ENCODE assay signal across 8 cellular contexts in genomic region chr14:92586001-92586947, GRCh38.
DNase-seq lines count a peak whose midpoint lies in the region; ATAC-seq and TF ChIP-seq lines count a peak whose summit lies in the region.

No MANE protein-coding gene starts in this region.

- no peak overlapping the region for H3K4me3 ChIP-seq in PC-3 (ENCODE audit: low read length)

- peaks cover 23% of the 10 kb centered on the region for H3K4me1 ChIP-seq in PC-3 (ENCODE audit: insufficient read depth, low read length)

- no peak overlapping the region for H2AFZ ChIP-seq in PC-3 (ENCODE audit: low read length)

- H3K36me3 Mint-ChIP-seq in chondrocyte (ENCODE audit: low read depth): peaks cover 19% of the 10 kb centered on the region
- H3K36me3 Mint-ChIP-seq in natural killer cell treated with Interleukin-12 subunit alpha and Interleukin-12 subunit beta and Interleukin-15 and Interleukin-18, amount 100 ng/mL, for 72 hours: peaks cover 46% of the 10 kb centered on the region

- H3K27ac ChIP-seq in PC-3 (ENCODE audit: low read length): peak overlapping the region; percentile 64

- peak overlapping the region; percentile 17 for H3K4me2 ChIP-seq in PC-3 (ENCODE audit: low read length)

- H3K27me3 ChIP-seq in PC-3 (ENCODE audit: low read length): no peaks in the 10 kb centered on the region

- intact Hi-C loops in PC-3 (cut with micrococcal nuclease): loop anchor here (1.0 kb wide), 1 partner anchor 21 kb away; no protein-coding TSS in a partner anchor

- H3K36me3 ChIP-seq in PC-3 (ENCODE audit: low read depth, low read length): no peaks in the 10 kb centered on the region

- POLR2A ChIA-PET in PC-3 (lab: Charles Lee; ENCODE audit: unreplicated experiment): interaction anchor here (0.7 kb wide), 1 partner anchor 133 kb away, joined by 8 read pairs; no protein-coding TSS in a partner anchor

- peaks cover 33% of the 10 kb centered on the region for H3K4me1 Mint-ChIP-seq in chondrocyte (ENCODE audit: low read depth)
- H3K4me1 Mint-ChIP-seq in natural killer cell treated with Interleukin-12 subunit alpha and Interleukin-12 subunit beta and Interleukin-15 and Interleukin-18, amount 100 ng/mL, for 72 hours (ENCODE audit: low read depth in 2 of 2): peaks cover 90% of the 10 kb centered on the region in 2 donors

- peak overlapping the region; percentile 12; the same call in 1 of the 2 replicates for H3K9ac ChIP-seq in PC-3 (ENCODE audit: low read length)

- peak; percentile 79 for ATAC-seq in PC-3
- ATAC-seq in natural killer cell treated with Interleukin-12 subunit alpha and Interleukin-12 subunit beta and Interleukin-15 and Interleukin-18, amount 100 ng/mL, for 72 hours: peak; percentile 65 to 70
- ATAC-seq in GM21786 (IDR thresholded peaks at IDR 0.05; ENCODE audit: unreplicated experiment): no peak

- H3K79me2 ChIP-seq in PC-3 (ENCODE audit: low read length): no peaks in the 10 kb centered on the region

- peak overlapping the region; percentile 85 for H3K27ac Mint-ChIP-seq in chondrocyte (ENCODE audit: unreplicated experiment)
- H3K27ac Mint-ChIP-seq in natural killer cell treated with Interleukin-12 subunit alpha and Interleukin-12 subunit beta and Interleukin-15 and Interleukin-18, amount 100 ng/mL, for 72 hours: peak overlapping the region; percentile 97 to 98

- no peaks in the 10 kb centered on the region for H3K27me3 Mint-ChIP-seq in chondrocyte (ENCODE audit: low read depth)
- H3K27me3 Mint-ChIP-seq in natural killer cell treated with Interleukin-12 subunit alpha and Interleukin-12 subunit beta and Interleukin-15 and Interleukin-18, amount 100 ng/mL, for 72 hours: no peaks in the 10 kb centered on the region

- H3K9me2 ChIP-seq in PC-3 (replicated peaks; ENCODE audit: low read length): no peaks in the 10 kb centered on the region

- CTCF ChIA-PET in PC-3 (lab: Charles Lee): interaction anchor here (0.6 kb wide), 2 partner anchors 100 to 107 kb away, joined by 3 read pairs; no protein-coding TSS in a partner anchor

- DNase-seq in activated naive CD4-positive, alpha-beta T cell treated with Interleukin-2 at 50 U/mL for 16 hours: peak; percentile 19
- no peak for DNase-seq in activated naive CD4-positive, alpha-beta T cell (lab: John Stamatoyannopoulos, UW)
- DNase-seq in PC-3 (peak; percentile 77), chondrocyte (ENCODE audit: low spot score) (no peak), midbrain (lab: John Stamatoyannopoulos, UW) (no peak), 8988T (no peak)
- peak; percentile 78 for DNase-seq in natural killer cell treated with Interleukin-12 subunit alpha and Interleukin-12 subunit beta and Interleukin-15 and Interleukin-18, amount 100 ng/mL, for 72 hours (ENCODE audit: low spot score)

- H4K20me1 ChIP-seq in PC-3 (ENCODE audit: low read length): no peaks in the 10 kb centered on the region

- H3K9me3 Mint-ChIP-seq in chondrocyte (ENCODE audit: low read depth): peaks cover 6% of the 10 kb centered on the region
- H3K9me3 Mint-ChIP-seq in natural killer cell treated with Interleukin-12 subunit alpha and Interleukin-12 subunit beta and Interleukin-15 and Interleukin-18, amount 100 ng/mL, for 72 hours: peaks cover 3% of the 10 kb centered on the region

- BruUV-seq in PC-3 (replicated peaks; lab: Mats Ljungman, UMichigan): no TSS peak

- no peaks in the 10 kb centered on the region for H3K9me3 ChIP-seq in PC-3 (ENCODE audit: low read length)

- H3K4me3 Mint-ChIP-seq in chondrocyte (ENCODE audit: unreplicated experiment): no peak overlapping the region
- peak overlapping the region; percentile 94 for H3K4me3 Mint-ChIP-seq in natural killer cell treated with Interleukin-12 subunit alpha and Interleukin-12 subunit beta and Interleukin-15 and Interleukin-18, amount 100 ng/mL, for 72 hours

- TF ChIP-seq CTCF in PC-3 (conservative IDR thresholded peaks at IDR 0.05; ENCODE audit: low read depth, low read length) (no peak), chondrocyte (IDR thresholded peaks at IDR 0.05) (no peak)

- no peaks in the 10 kb centered on the region for H3F3A ChIP-seq in PC-3 (ENCODE audit: low read length, unreplicated experiment)

Comparison
In these comparisons a context has a peak if more than half of its experiments do, and no peak if none do; other contexts are left out.
1. DNase-seq: peak in activated naive CD4-positive, alpha-beta T cell treated with Interleukin-2 at 50 U/mL for 16 hours (single experiment), PC-3 (single experiment) and natural killer cell treated with Interleukin-12 subunit alpha and Interleukin-12 subunit beta and Interleukin-15 and Interleukin-18, amount 100 ng/mL, for 72 hours (single experiment); none in activated naive CD4-positive, alpha-beta T cell (0 of 4), chondrocyte (single experiment), midbrain (single experiment) and 8988T (single experiment).